ENCODE assay signal across 11 cellular contexts in the genomic region with DNA sequence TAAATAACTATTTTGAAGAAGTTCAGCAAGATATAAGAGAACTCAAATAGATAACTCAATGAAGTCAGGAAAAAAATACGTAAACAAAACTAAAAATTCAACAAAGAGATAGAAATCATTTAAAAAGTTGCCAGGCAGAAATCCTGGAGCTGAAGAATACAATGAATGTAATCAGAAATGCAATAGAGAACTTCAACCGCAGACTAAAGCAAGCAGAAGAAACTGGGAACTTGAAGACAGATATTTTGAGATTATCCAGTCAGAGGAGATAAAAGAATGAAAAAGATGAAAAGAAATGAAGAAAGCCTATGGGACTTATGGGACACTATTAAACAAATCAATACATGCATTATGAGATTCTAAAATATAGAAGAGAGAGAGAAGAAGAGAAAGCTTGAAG.
"Had no signal": no experiment of that assay in that cellular context is flagged by ENCODE, and none has a peak within 500 bp of the region (broad histone marks: within the 10 kb centered on the region; RNA-seq: fewer than 3 reads in every experiment).

No MANE protein-coding gene starts in this region.

- H3K27ac ChIP-seq: GM23248 had no signal

- H3K9ac ChIP-seq: GM23248 had no signal

- H3K36me3 ChIP-seq: HAP-1 had no signal

- H3K4me1 ChIP-seq: HAP-1 had no signal

- H2AFZ ChIP-seq: GM23248, GM23338 had no signal

- ATAC-seq: GM23338, HCT116 had no signal

- H3K4me3 ChIP-seq: GM23248, GM23338, HAP-1 had no signal

- H3K4me2 ChIP-seq: GM23338 had no signal

- DNase-seq: GM23248, GOT3, H7, H9, HCEC 1CT, HFFc6 had no signal

- H3K9me3 ChIP-seq: HAP-1 had no signal

- FAIRE-seq: H1, H54 had no signal
